In genomic region chr11:59510917-59511589, GRCh38 we compare ENCODE assay signal across 17 cellular contexts. TPM values are rescaled to one million over a fixed set of nuclear protein-coding genes. Genes with fewer than 3 reads are reported as not detected.
DNase-seq lines count a peak whose midpoint lies in the region; ATAC-seq, FAIRE-seq and TF ChIP-seq lines count a peak whose summit lies in the region.
"Had no signal": no experiment of that assay in that cellular context is flagged by ENCODE, and none has a peak within 500 bp of the region (broad histone marks: within the 10 kb centered on the region; RNA-seq: fewer than 3 reads in every experiment).

OR4D9 (plus strand) TSS chr11:59511539; CDS start chr11:59514913, 3,374 bp downstream.

- peak; percentile 80 for ATAC-seq in K562
- ATAC-seq in sciatic nerve, result peak; percentile 65
- ATAC-seq in GM18909 (IDR thresholded peaks at IDR 0.05; ENCODE audit: poor library complexity, unreplicated experiment), result no peak
- ATAC-seq: stimulated activated effector memory CD8-positive, alpha-beta T cell treated with anti-CD3 and anti-CD28 coated beads, Interleukin-12 subunit alpha, Interleukin-12 subunit beta, amount 100 ng/mL, for 72 hours had no signal

- H2AFZ ChIP-seq in K562 (ENCODE audit: low read depth, low read length), result peak within 1 kb of the TSS; percentile 41

- no peaks in the 10 kb centered on the region for H3K9me1 ChIP-seq in K562 (ENCODE audit: control insufficient read depth, insufficient read depth, low read length)

- in situ Hi-C loops in K562 (cut with MboI), result no loop called here

- H3K27me3 ChIP-seq in K562 (ENCODE audit: control insufficient read depth in 2 of 2, insufficient read depth in 2 of 2, low read length in 2 of 2) (peaks cover 0 to 4% of the 10 kb centered on the region in 2 experiments; a peak in 1 of 5 replicates), spleen (replicated peaks in 1 of 7) (peaks cover 0 to 8% (median 0%) of the 10 kb centered on the region in 7 donors)

- no peak for FAIRE-seq in K562 (lab: Jason Lieb, UNC)
- FAIRE-seq: astrocyte, endometrium had no signal

- intact Hi-C loops in activated naive CD4-positive, alpha-beta T cell treated with anti-CD3 and anti-CD28 coated beads for 36 hours (cut with micrococcal nuclease), result no loop called here
- intact Hi-C loops in K562 (cut with micrococcal nuclease), result no loop called here
- intact Hi-C loops in sciatic nerve (cut with DNase I), result no loop called here
- intact Hi-C loops in head of caudate nucleus (cut with DNase I), result no loop called here
- intact Hi-C loops in spleen (cut with DNase I; ENCODE audit: low total_unique reads), result no loop called here

- no peaks in the 10 kb centered on the region for H3K27me3 Mint-ChIP-seq in activated naive CD4-positive, alpha-beta T cell treated with anti-CD3 and anti-CD28 coated beads for 36 hours (ENCODE audit: low read depth)

- no peak for TF ChIP-seq CTCF in K562 (IDR thresholded peaks at IDR 0.05 in 2 of 3, conservative IDR thresholded peaks at IDR 0.05 in 1 of 3; ENCODE audit: insufficient read depth in 2 of 3, low read depth in 1 of 3, low read length in 3 of 3)
- no peak for TF ChIP-seq CTCF in spleen (IDR thresholded peaks at IDR 0.05 in 8 of 11, conservative IDR thresholded peaks at IDR 0.05 in 3 of 11)

- H3K36me3 ChIP-seq in K562 (ENCODE audit: control insufficient read depth, insufficient read depth, low read length) (no peaks in the 10 kb centered on the region), spleen (no peaks in the 10 kb centered on the region)

- H3K27ac ChIP-seq in K562 (ENCODE audit: extremely low read depth, low read depth, low read length), result no peak within 1 kb of the TSS
- peak within 1 kb of the TSS in 3 of 8 donors; percentile 15 to 53 (median 27) for H3K27ac ChIP-seq in spleen

- H3K4me2 ChIP-seq in K562 (ENCODE audit: insufficient read depth, low read length), result no peak within 1 kb of the TSS

- TF ChIP-seq POLR2A in K562 (conservative IDR thresholded peaks at IDR 0.05) (no peak), spleen (IDR thresholded peaks at IDR 0.05) (no peak)

- H3K27ac Mint-ChIP-seq in activated naive CD4-positive, alpha-beta T cell treated with anti-CD3 and anti-CD28 coated beads for 36 hours, result no peak within 1 kb of the TSS
- H3K27ac Mint-ChIP-seq: nephron; stimulated activated effector memory CD8-positive, alpha-beta T cell treated with anti-CD3 and anti-CD28 coated beads, Interleukin-12 subunit alpha, Interleukin-12 subunit beta, amount 100 ng/mL, for 72 hours had no signal

- H3K4me1 ChIP-seq in K562 (replicated peaks in 1 of 2; ENCODE audit: control insufficient read depth in 2 of 2, insufficient read depth in 2 of 2, low read length in 2 of 2) (peaks cover 0 to 6% of the 10 kb centered on the region in 2 experiments; a peak in 1 of 5 replicates), spleen (peaks cover 0 to 20% (median 12%) of the 10 kb centered on the region in 6 donors)

- whole genome bisulfite sequencing in K562 (ENCODE audit: insufficient coverage, low coverage, missing lambda C conversion rate), result 27% methylated on average over 3 of the region's 3 CpGs
- 7 to 16% (median 10%) methylated on average over 3 of the region's 3 CpGs for WGBS in spleen, 5 donors

- peaks cover 27% of the 10 kb centered on the region for H3K4me1 Mint-ChIP-seq in activated naive CD4-positive, alpha-beta T cell treated with anti-CD3 and anti-CD28 coated beads for 36 hours (ENCODE audit: low read depth)
- H3K4me1 Mint-ChIP-seq: nephron had no signal

- no peak within 1 kb of the TSS for H3K9ac ChIP-seq in K562 (ENCODE audit: insufficient read depth in 1 of 2, low read depth in 2 of 2, low read length in 2 of 2)

- H3K4me3 Mint-ChIP-seq in activated naive CD4-positive, alpha-beta T cell treated with anti-CD3 and anti-CD28 coated beads for 36 hours, result no peak within 1 kb of the TSS
- H3K4me3 Mint-ChIP-seq: nephron; stimulated activated effector memory CD8-positive, alpha-beta T cell treated with anti-CD3 and anti-CD28 coated beads, Interleukin-12 subunit alpha, Interleukin-12 subunit beta, amount 100 ng/mL, for 72 hours had no signal

- H4K20me1 ChIP-seq in K562 (replicated peaks; ENCODE audit: control insufficient read depth, insufficient read depth, low read length), result no peaks in the 10 kb centered on the region

- no TSS peak for BruUV-seq in K562 (replicated peaks; lab: Mats Ljungman, UMichigan)

- H3K9me3 ChIP-seq in K562 (replicated peaks; ENCODE audit: control insufficient read depth, insufficient read depth, low read depth, low read length), result no peaks in the 10 kb centered on the region
- no peaks in the 10 kb centered on the region for H3K9me3 ChIP-seq in spleen

- no peaks in the 10 kb centered on the region for H3K9me3 Mint-ChIP-seq in activated naive CD4-positive, alpha-beta T cell treated with anti-CD3 and anti-CD28 coated beads for 36 hours
- H3K9me3 Mint-ChIP-seq: nephron; stimulated activated effector memory CD8-positive, alpha-beta T cell treated with anti-CD3 and anti-CD28 coated beads, Interleukin-12 subunit alpha, Interleukin-12 subunit beta, amount 100 ng/mL, for 72 hours had no signal

- H3K36me3 Mint-ChIP-seq in activated naive CD4-positive, alpha-beta T cell treated with anti-CD3 and anti-CD28 coated beads for 36 hours (ENCODE audit: low read depth), result no peaks in the 10 kb centered on the region
- H3K36me3 Mint-ChIP-seq: stimulated activated effector memory CD8-positive, alpha-beta T cell treated with anti-CD3 and anti-CD28 coated beads, Interleukin-12 subunit alpha, Interleukin-12 subunit beta, amount 100 ng/mL, for 72 hours had no signal

- no peaks in the 10 kb centered on the region for H3K79me2 ChIP-seq in K562 (ENCODE audit: control insufficient read depth, insufficient read depth, low read length)

- no peak for TF ChIP-seq EP300 in K562 (IDR thresholded peaks at IDR 0.05; ENCODE audit: low read length)

- CTCF ChIA-PET in activated naive CD4-positive, alpha-beta T cell treated with anti-CD3 and anti-CD28 coated beads for 36 hours (lab: Charles Lee), result interaction anchor here (1.3 kb wide), 1 partner anchor 26 kb away, joined by 4 read pairs; no protein-coding TSS in a partner anchor
- CTCF ChIA-PET in K562 (lab: Yijun Ruan, JAX; ENCODE audit: low intra/inter-chr PET ratio), result no interaction called here

- TF ChIP-seq RAD21 in K562 (CRISPR knock-in tag; conservative IDR thresholded peaks at IDR 0.05 in 1 of 2, IDR thresholded peaks at IDR 0.05 in 1 of 2), result no peak

- H3K4me3 ChIP-seq in K562 (no peak within 1 kb of the TSS), spleen (no peak within 1 kb of the TSS)

- DNase-seq in activated naive CD4-positive, alpha-beta T cell treated with anti-CD3 and anti-CD28 coated beads for 36 hours, result peak; percentile 29
- no peak for DNase-seq in activated naive CD4-positive, alpha-beta T cell treated with Interleukin-2 at 50 U/mL for 16 hours
- DNase-seq in MV-4-11 (lab: John Stamatoyannopoulos, UW), result peak; percentile 80
- DNase-seq in K562 (ENCODE audit: extremely low read depth in 1 of 4, low spot score in 3 of 4), result peak in 1 of 4 experiments; percentile 27
- no peak for DNase-seq in sciatic nerve (ENCODE audit: low spot score)
- no peak for DNase-seq in head of caudate nucleus
- no peak for DNase-seq in spleen
- DNase-seq: GOT3; NCI-H524; SHP77; stimulated activated CD4-positive, alpha-beta T cell treated with anti-CD3 and anti-CD28 coated beads, Interleukin-15, amount 100 ng/mL, for 24 hours had no signal

- POLR2A ChIA-PET in K562 (lab: Yijun Ruan, JAX), result interaction anchor here (0.6 to 0.8 kb wide), 2 partner anchors 13 to 134 kb away, joined by 3 to 4 read pairs; no protein-coding TSS in a partner anchor

TF ChIP-seq in K562, 482 proteins besides CTCF, POLR2A, EP300 and RAD21 (continues in another document):
- 0 out of 2 replicates have a peak, but pooled peaks have one; percentile 20 for TF ChIP-seq ZNF766 (CRISPR knock-in tag; conservative IDR thresholded peaks at IDR 0.05)
- peak; percentile 22; the same call in 1 of the 2 replicates for TF ChIP-seq ZNF316 (IDR thresholded peaks at IDR 0.05)
- TF ChIP-seq SOX6 (IDR thresholded peaks at IDR 0.05), result no peak
- TF ChIP-seq L3MBTL2 (IDR thresholded peaks at IDR 0.05), result no peak
- peak; percentile 75 for TF ChIP-seq MAFG (tag; conservative IDR thresholded peaks at IDR 0.05)
- TF ChIP-seq CBX5 (IDR thresholded peaks at IDR 0.05; ENCODE audit: borderline replicate concordance, low read depth), result no peak
- no peak for TF ChIP-seq FOXK2 (conservative IDR thresholded peaks at IDR 0.05 in 1 of 2, IDR thresholded peaks at IDR 0.05 in 1 of 2; ENCODE audit: low read depth in 2 of 2)
- no peak for TF ChIP-seq ZNF785 (CRISPR knock-in tag; IDR thresholded peaks at IDR 0.05)
- no peak for TF ChIP-seq SLC30A9 (CRISPR knock-in tag; IDR thresholded peaks at IDR 0.05)
- no peak for TF ChIP-seq HEY1 (CRISPR knock-in tag; IDR thresholded peaks at IDR 0.05; ENCODE audit: borderline replicate concordance)
- TF ChIP-seq MXI1 (IDR thresholded peaks at IDR 0.05; ENCODE audit: low read depth, low read length), result no peak
- TF ChIP-seq EGR1 (conservative IDR thresholded peaks at IDR 0.05), result no peak
- TF ChIP-seq ZNF282 (CRISPR knock-in tag; IDR thresholded peaks at IDR 0.05), result no peak
- TF ChIP-seq C11orf30 (IDR thresholded peaks at IDR 0.05; ENCODE audit: low read depth), result peak; percentile 39
- no peak for TF ChIP-seq NONO (IDR thresholded peaks at IDR 0.05; ENCODE audit: low read depth in 2 of 2, low read length in 1 of 2)
- TF ChIP-seq ILK (tag; IDR thresholded peaks at IDR 0.05; ENCODE audit: borderline replicate concordance, low read depth), result no peak

RNA-seq across cellular contexts. Expression of gene OR4D9, which starts in this region (rescaled TPM):
- not detected for total RNA-seq in activated naive CD4-positive, alpha-beta T cell treated with anti-CD3 and anti-CD28 coated beads for 36 hours
- not detected in 2 replicates for total RNA-seq in K562 (2011; cell fraction: chromatin; rRNA removed; ENCODE audit: low replicate concordance)
- not detected in 2 replicates for total RNA-seq in K562 (2011; cell fraction: nucleolus; rRNA removed)
- not detected in 2 replicates for total RNA-seq in K562 (2011; cell fraction: nucleoplasm; rRNA removed)
- total RNA-seq in K562 (2014; rRNA removed) (not detected in 2 replicates), K562 (2014; rRNA removed; fragmentation: Illumina TruSeq; extraction: Trizol) (not detected in 2 replicates), K562 (2015; rRNA removed; fragmentation: Illumina TruSeq; extraction: Trizol) (not detected in 2 replicates), K562 (2021) (not detected in 2 replicates), sciatic nerve (not detected), spleen (not detected)
- polyA plus RNA-seq in K562 (2011; rRNA removed) (not detected in 2 replicates), K562 (2014; fragmentation: Illumina TruSeq; extraction: Trizol) (not detected in 2 replicates), K562 (2014; fragmentation: Nextera tagmentation; extraction: Ambion mirVana) (not detected), K562 (2014; rRNA removed) (not detected in 2 replicates), spleen (not detected)
- not detected in 2 replicates for polyA plus RNA-seq in K562 (2011; cell fraction: cytosol; rRNA removed)
- polyA plus RNA-seq in K562 (2011; cell fraction: nucleus; rRNA removed), result not detected in 2 replicates
- polyA plus RNA-seq in K562 (2012), result not detected in 2 replicates
- polyA minus RNA-seq in K562 (2011; rRNA and poly(A)+ RNA removed), result not detected in 2 replicates
- polyA minus RNA-seq in K562 (2011; cell fraction: cytosol; rRNA and poly(A)+ RNA removed), result not detected in 2 replicates
- polyA minus RNA-seq in K562 (2011; cell fraction: nucleus; rRNA and poly(A)+ RNA removed), result not detected in 2 replicates
- total RNA-seq: astrocyte, MCF 10A had no signal

Comparison
In these comparisons a context has a peak if more than half of its experiments do, and no peak if none do; other contexts are left out.
1. Peak in DNase-seq in activated naive CD4-positive, alpha-beta T cell treated with anti-CD3 and anti-CD28 coated beads for 36 hours; RNA of the gene not detected or under 1 TPM.
2. Peak in ATAC-seq in K562; RNA of the gene not detected or under 1 TPM.
3. Peak in ATAC-seq in sciatic nerve; RNA of the gene not detected or under 1 TPM.